5 cellular contexts compared by ENCODE assay signal in the genomic region with DNA sequence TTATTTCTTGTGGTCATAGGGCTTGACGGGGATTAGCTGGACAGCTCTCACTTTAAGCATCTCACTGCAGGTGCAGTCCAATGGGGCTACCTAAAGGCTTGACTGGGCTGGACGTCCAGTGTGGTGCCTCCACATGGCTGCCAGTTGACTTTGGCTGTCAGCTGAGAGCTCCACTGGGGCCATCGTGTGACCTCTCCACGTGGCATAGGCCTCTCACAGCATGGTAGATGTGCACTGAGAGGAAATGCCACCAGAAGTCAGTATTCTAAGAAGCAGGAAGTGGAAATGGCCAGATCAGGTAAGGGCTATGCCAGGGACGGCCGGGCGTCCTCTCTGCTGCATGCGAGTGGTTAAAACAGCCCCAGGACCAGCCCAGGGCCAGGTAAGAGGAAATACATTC.
"Had no signal": no experiment of that assay in that cellular context is flagged by ENCODE, and none has a peak within 500 bp of the region (broad histone marks: within the 10 kb centered on the region; RNA-seq: fewer than 3 reads in every experiment).

No MANE protein-coding gene starts in this region.

- H3K4me1 Mint-ChIP-seq: IgD-negative memory B cell had no signal

- H3K4me3 ChIP-seq: K562 had no signal

- FAIRE-seq: K562 had no signal

- DNase-seq: IMR-90, KG1 had no signal

- H3K27ac ChIP-seq: HL-60 had no signal

- H3K27ac Mint-ChIP-seq: IgD-negative memory B cell had no signal

- H3K36me3 Mint-ChIP-seq: IgD-negative memory B cell had no signal
